ENCODE assay signal across 11 cellular contexts in genomic region chr15:30922469-30923311, GRCh38. TPM values are rescaled to one million over a fixed set of nuclear protein-coding genes. Genes with fewer than 3 reads are reported as not detected.
DNase-seq lines count a peak whose midpoint lies in the region; ATAC-seq, FAIRE-seq and TF ChIP-seq lines count a peak whose summit lies in the region.
"Had no signal": no experiment of that assay in that cellular context is flagged by ENCODE, and none has a peak within 500 bp of the region (broad histone marks: within the 10 kb centered on the region; RNA-seq: fewer than 3 reads in every experiment).

No MANE protein-coding gene starts in this region.

- POLR2A ChIA-PET in HepG2 (lab: Yijun Ruan, JAX), result no interaction called here

- H3K27ac ChIP-seq in HepG2 (ENCODE audit: extremely low read length, insufficient read depth, low read length) (no peak overlapping the region), right lobe of liver (no peak overlapping the region), esophagus squamous epithelium (peak overlapping the region in 3 of 4 donors; percentile 4 to 47 (median 31)), MM.1S (ENCODE audit: low read length) (no peak overlapping the region)
- H3K27ac ChIP-seq: adrenal gland had no signal

- peaks cover 6% of the 10 kb centered on the region; the same call in 1 of the 2 replicates for H3F3A ChIP-seq in MM.1S (ENCODE audit: insufficient read depth, low read length)

- H3K36me3 ChIP-seq in HepG2 (replicated peaks in 1 of 2; ENCODE audit: control insufficient read depth in 1 of 2, insufficient read depth in 2 of 2, low read length in 2 of 2) (peaks cover 19 to 69% of the 10 kb centered on the region in 2 experiments), right lobe of liver (peaks cover 0 to 83% (median 37%) of the 10 kb centered on the region in 4 donors), esophagus squamous epithelium (peaks cover 17 to 100% (median 34%) of the 10 kb centered on the region in 3 donors), MM.1S (replicated peaks; ENCODE audit: insufficient read depth, low read length) (peaks cover 3% of the 10 kb centered on the region)

- peak; percentile 12 for DNase-seq in HepG2 (ENCODE audit: low spot score)
- no peak for DNase-seq in right lobe of liver
- DNase-seq in esophagus squamous epithelium (lab: John Stamatoyannopoulos, UW), result no peak
- DNase-seq in mesothelial cell of epicardium (ENCODE audit: low spot score in 2 of 2, unreplicated experiment in 2 of 2), result no peak
- DNase-seq in MM.1S, result no peak
- no peak for DNase-seq in glomerular visceral epithelial cell (ENCODE audit: extremely low spot score)
- DNase-seq in stimulated activated CD4-positive, alpha-beta T cell treated with anti-CD3 and anti-CD28 coated beads, Interleukin-15, amount 100 ng/mL, for 24 hours, result no peak
- DNase-seq: KG1 had no signal

- no TSS peak for BruUV-seq in HepG2 (replicated peaks; lab: Mats Ljungman, UMichigan)

- intact Hi-C loops in HepG2 (cut with micrococcal nuclease; ENCODE audit: unreplicated experiment), result no loop called here
- intact Hi-C loops in right lobe of liver (cut with DNase I), result no loop called here
- intact Hi-C loops in esophagus squamous epithelium (cut with DNase I), result no loop called here

- ATAC-seq in HepG2 (no peak; the same call in 2 of the 3 replicates), right lobe of liver (no peak), HG03520 (IDR thresholded peaks at IDR 0.05; ENCODE audit: unreplicated experiment) (no peak)

- CTCF ChIA-PET in HepG2 (lab: Yijun Ruan, JAX; ENCODE audit: low intra/inter-chr PET ratio, low total read pairs), result no interaction called here

- H3K27me3 ChIP-seq in HepG2 (ENCODE audit: control insufficient read depth in 1 of 2, insufficient read depth in 2 of 2, low read length in 2 of 2), result no peaks in the 10 kb centered on the region
- H3K27me3 ChIP-seq in right lobe of liver, result no peaks in the 10 kb centered on the region
- H3K27me3 ChIP-seq in esophagus squamous epithelium, result no peaks in the 10 kb centered on the region
- no peaks in the 10 kb centered on the region for H3K27me3 ChIP-seq in MM.1S (replicated peaks; ENCODE audit: insufficient read depth, low read length)
- H3K27me3 ChIP-seq: adrenal gland had no signal

- H3K4me3 ChIP-seq in HepG2 (replicated peaks in 1 of 3; ENCODE audit: insufficient read depth in 1 of 3, low read depth in 2 of 3, low read length in 3 of 3), result no peak overlapping the region
- no peak overlapping the region for H3K4me3 ChIP-seq in right lobe of liver
- H3K4me3 ChIP-seq in esophagus squamous epithelium, result no peak overlapping the region
- H3K4me3 ChIP-seq in MM.1S (ENCODE audit: low read length), result no peak overlapping the region
- H3K4me3 ChIP-seq: adrenal gland had no signal

- peaks cover 16% of the 10 kb centered on the region for H3K36me3 Mint-ChIP-seq in mesothelial cell of epicardium

- no peak overlapping the region for H3K9ac ChIP-seq in HepG2 (ENCODE audit: insufficient read depth, low read depth, low read length)
- no peak overlapping the region for H3K9ac ChIP-seq in MM.1S (ENCODE audit: low read length)

- H3K9me3 ChIP-seq in HepG2 (ENCODE audit: low read length) (no peaks in the 10 kb centered on the region), right lobe of liver (no peaks in the 10 kb centered on the region), esophagus squamous epithelium (no peaks in the 10 kb centered on the region), MM.1S (replicated peaks; ENCODE audit: insufficient read depth, low read length) (no peaks in the 10 kb centered on the region)
- H3K9me3 ChIP-seq: adrenal gland had no signal

- H2AFZ ChIP-seq in HepG2 (ENCODE audit: low read length), result no peak overlapping the region
- H2AFZ ChIP-seq in MM.1S (ENCODE audit: low read length), result no peak overlapping the region

- TF ChIP-seq RAD21 in HepG2 (CRISPR knock-in tag; IDR thresholded peaks at IDR 0.05), result no peak

- H4K20me1 ChIP-seq in HepG2 (ENCODE audit: insufficient read depth, low read length) (no peaks in the 10 kb centered on the region), MM.1S (ENCODE audit: insufficient read depth, low read length) (no peaks in the 10 kb centered on the region)

- TF ChIP-seq EP300 in HepG2 (IDR thresholded peaks at IDR 0.05; ENCODE audit: low read depth in 2 of 2, low read length in 2 of 2) (no peak), HepG2 (CRISPR knock-in tag; IDR thresholded peaks at IDR 0.05; ENCODE audit: borderline replicate concordance) (no peak)

- no peak for FAIRE-seq in HepG2 (lab: Jason Lieb, UNC)

- H3K4me2 ChIP-seq in HepG2 (ENCODE audit: low read depth, low read length) (no peak overlapping the region), MM.1S (ENCODE audit: low read depth, low read length) (no peak overlapping the region)

- WGBS in HepG2 (ENCODE audit: low lambda C conversion rate), result 92% methylated on average over 14 of the region's 14 CpGs
- WGBS in right lobe of liver (ENCODE audit: insufficient coverage, low coverage, low lambda C conversion rate, missing lambda C conversion rate), result 81% methylated on average over 10 of the region's 14 CpGs
- WGBS in esophagus squamous epithelium, 2 donors, result 78 to 79% methylated on average over 10 to 11 of the region's 14 CpGs

- no peaks in the 10 kb centered on the region for H3K4me1 ChIP-seq in HepG2 (ENCODE audit: insufficient read depth, low read length)
- peaks cover 0 to 8% (median 3%) of the 10 kb centered on the region in 4 donors for H3K4me1 ChIP-seq in right lobe of liver
- no peaks in the 10 kb centered on the region for H3K4me1 ChIP-seq in esophagus squamous epithelium
- 0 out of 2 replicates have a peak, but pooled peaks cover 3% of the 10 kb centered on the region for H3K4me1 ChIP-seq in MM.1S (ENCODE audit: low read length)
- H3K4me1 ChIP-seq: adrenal gland had no signal

- no peaks in the 10 kb centered on the region for H3K9me2 ChIP-seq in MM.1S (replicated peaks; ENCODE audit: insufficient read depth, low read length)

- in situ Hi-C loops in HepG2 (cut with HindIII; ENCODE audit: extremely low pct_ligation_motif_present, low pct_unique_long_range_greater_than_20kb), result no loop called here

- TF ChIP-seq POLR2A in HepG2 (IDR thresholded peaks at IDR 0.05; ENCODE audit: insufficient read depth in 1 of 2, low read depth in 2 of 2, low read length in 2 of 2) (no peak), right lobe of liver (IDR thresholded peaks at IDR 0.05) (no peak), esophagus squamous epithelium (IDR thresholded peaks at IDR 0.05) (no peak)

- peak overlapping the region; percentile 38 for H3K27ac Mint-ChIP-seq in mesothelial cell of epicardium
- H3K27ac Mint-ChIP-seq: B cell had no signal

- no peaks in the 10 kb centered on the region for H3K27me3 Mint-ChIP-seq in mesothelial cell of epicardium (ENCODE audit: low read depth)
- H3K27me3 Mint-ChIP-seq: B cell had no signal

- H3K79me2 ChIP-seq in HepG2 (ENCODE audit: insufficient read depth, low read length), result no peaks in the 10 kb centered on the region
- H3K79me2 ChIP-seq in MM.1S (ENCODE audit: low read length), result no peaks in the 10 kb centered on the region

- H3K4me3 Mint-ChIP-seq in mesothelial cell of epicardium, result no peak overlapping the region
- H3K4me3 Mint-ChIP-seq: B cell had no signal

- no peaks in the 10 kb centered on the region for H3K9me3 Mint-ChIP-seq in mesothelial cell of epicardium

- TF ChIP-seq CTCF in HepG2 (CRISPR knock-in tag; IDR thresholded peaks at IDR 0.05) (no peak), right lobe of liver (IDR thresholded peaks at IDR 0.05) (no peak), esophagus squamous epithelium (IDR thresholded peaks at IDR 0.05) (no peak), mesothelial cell of epicardium (IDR thresholded peaks at IDR 0.05; ENCODE audit: unreplicated experiment) (no peak), MM.1S (IDR thresholded peaks at IDR 0.05; ENCODE audit: low read length) (no peak)

- no peaks in the 10 kb centered on the region for H3K4me1 Mint-ChIP-seq in mesothelial cell of epicardium

TF ChIP-seq in HepG2, 621 proteins besides CTCF, POLR2A, EP300 and RAD21 (continues in another document):
- no peak for TF ChIP-seq ZNF652 (CRISPR knock-in tag; IDR thresholded peaks at IDR 0.05; ENCODE audit: borderline replicate concordance, low read depth)
- no peak for TF ChIP-seq TFDP2 (CRISPR knock-in tag; IDR thresholded peaks at IDR 0.05)

RNA-seq across cellular contexts. Expression of gene FAN1, which starts 19.0 kb away (rescaled TPM):
- 20.1 TPM in 2 replicates for total RNA-seq in HepG2 (2016; rRNA removed; fragmentation: Illumina TruSeq; extraction: Trizol)
- total RNA-seq in HepG2 (2016; cell fraction: cytosol; rRNA removed; fragmentation: Illumina TruSeq; extraction: Trizol; ENCODE audit: low read depth), result 4.1 and 4.4 TPM in 2 replicates
- 19.9 and 22.2 TPM in 2 replicates for total RNA-seq in HepG2 (2016; cell fraction: insoluble cytoplasmic fraction; rRNA removed; fragmentation: Illumina TruSeq; extraction: Trizol)
- total RNA-seq in HepG2 (2016; cell fraction: membrane; rRNA removed; fragmentation: Illumina TruSeq; extraction: Trizol), result 6.1 and 6.5 TPM in 2 replicates
- 26.9 and 28.2 TPM in 2 replicates for total RNA-seq in HepG2 (2016; cell fraction: nucleus; rRNA removed; fragmentation: Illumina TruSeq; extraction: Trizol)
- polyA plus RNA-seq in HepG2 (2011; rRNA removed), result 10.6 and 10.8 TPM in 2 replicates
- polyA plus RNA-seq in HepG2 (2011; cell fraction: cytosol; rRNA removed), result 3.8 and 4.4 TPM in 2 replicates
- 23.7 and 25.7 TPM in 2 replicates for polyA plus RNA-seq in HepG2 (2011; cell fraction: nucleus; rRNA removed)
- 10.8 and 11.8 TPM in 2 replicates for polyA plus RNA-seq in HepG2 (2012)
- polyA plus RNA-seq in HepG2 (2016; cell fraction: cytosol; fragmentation: Illumina TruSeq; extraction: Trizol; ENCODE audit: low read depth), result 0.77 and 0.95 TPM in 2 replicates
- 12.4 and 13.7 TPM in 2 replicates for polyA plus RNA-seq in HepG2 (2016; cell fraction: insoluble cytoplasmic fraction; fragmentation: Illumina TruSeq; extraction: Trizol; ENCODE audit: low read depth)
- 2.1 and 2.4 TPM in 2 replicates for polyA plus RNA-seq in HepG2 (2016; cell fraction: membrane; fragmentation: Illumina TruSeq; extraction: Trizol; ENCODE audit: low read depth)
- 37.1 and 37.4 TPM in 2 replicates for polyA plus RNA-seq in HepG2 (2016; cell fraction: nucleus; fragmentation: Illumina TruSeq; extraction: Trizol; ENCODE audit: insufficient read depth, low read depth)
- 8.0 and 13.8 TPM in 2 replicates for polyA minus RNA-seq in HepG2 (2011; rRNA and poly(A)+ RNA removed; ENCODE audit: low replicate concordance)
- polyA minus RNA-seq in HepG2 (2011; cell fraction: cytosol; rRNA and poly(A)+ RNA removed), result 2.9 and 6.5 TPM in 2 replicates
- 27.3 and 28.8 TPM in 2 replicates for polyA minus RNA-seq in HepG2 (2011; cell fraction: nucleus; rRNA and poly(A)+ RNA removed)
- total RNA-seq in right lobe of liver, result 10 to 100 TPM in 4 of 6 experiments, 1 to 10 TPM in 2; 7.6 to 16.3 (median 13.3) TPM
- 10 to 100 TPM in 2 of 4 donors, 1 to 10 TPM in 2; 6.0 to 17.7 (median 10.2) TPM for total RNA-seq in esophagus squamous epithelium
- total RNA-seq in mesothelial cell of epicardium, result 27.0 to 32.3 TPM (median 28.0 TPM) in 3 replicates

Comparison
In these comparisons a context has a peak if more than half of its experiments do, and no peak if none do; other contexts are left out.
1. H3K27ac ChIP-seq: peak in esophagus squamous epithelium (3 of 4); none in HepG2 (single experiment), right lobe of liver (0 of 3) and MM.1S (single experiment).